Comparison of ENCODE assay signal across 1 cellular context in genomic region chr2:190583507-190584337, GRCh38.
TF ChIP-seq lines count a peak whose summit lies in the region.

No MANE protein-coding gene starts in this region.

TF ChIP-seq in A549, 52 proteins besides CTCF, POLR2A, EP300 and RAD21 (continued from another document):
- no peak for TF ChIP-seq HMGXB4 (CRISPR knock-in tag; IDR thresholded peaks at IDR 0.05; ENCODE audit: borderline replicate concordance)
